22 cellular contexts compared by ENCODE assay signal in genomic region chr17:74485012-74485743, GRCh38. TPM values are rescaled to one million over a fixed set of nuclear protein-coding genes. Genes with fewer than 3 reads are reported as not detected.
A peak's percentile ranks its signal among the peaks of the same experiment; 100 is the strongest.
DNase-seq lines count a peak whose midpoint lies in the region; ATAC-seq and TF ChIP-seq lines count a peak whose summit lies in the region.
"Had no signal": no experiment of that assay in that cellular context is flagged by ENCODE, and none has a peak within 500 bp of the region (broad histone marks: within the 10 kb centered on the region; RNA-seq: fewer than 3 reads in every experiment).

No MANE protein-coding gene starts in this region.

- no peaks in the 10 kb centered on the region for H3K36me3 Mint-ChIP-seq in activated naive CD4-positive, alpha-beta T cell treated with anti-CD3 and anti-CD28 coated beads, Interleukin-2, amount 50 U/mL, for 72 hours
- H3K36me3 Mint-ChIP-seq: CD4-positive, CD25-positive, alpha-beta regulatory T cell had no signal

- H3K27ac Mint-ChIP-seq in activated naive CD4-positive, alpha-beta T cell treated with anti-CD3 and anti-CD28 coated beads, Interleukin-2, amount 50 U/mL, for 72 hours, result no peak overlapping the region
- H3K27ac Mint-ChIP-seq: CD4-positive, CD25-positive, alpha-beta regulatory T cell had no signal

- POLR2A ChIA-PET in GM10248 (lab: Yijun Ruan, JAX) (interaction anchor here (0.6 to 1.3 kb wide), 3 partner anchors 10 to 429 kb away, joined by 3 read pairs; no protein-coding TSS in a partner anchor), HEK293 (lab: Yijun Ruan, JAX) (no interaction called here)

- peaks cover 6% of the 10 kb centered on the region for H3K27me3 ChIP-seq in foreskin keratinocyte

- peak; percentile 5 for DNase-seq in GM10248 (ENCODE audit: extremely low spot score)
- DNase-seq in iPS-NIHi11 (ENCODE audit: low spot score), result peak; percentile 4
- DNase-seq in retinal pigment epithelial cell (ENCODE audit: low read depth), result peak; percentile 18
- no peak for DNase-seq in foreskin keratinocyte
- no peak for DNase-seq in activated naive CD4-positive, alpha-beta T cell treated with anti-CD3 and anti-CD28 coated beads, Interleukin-2, amount 50 U/mL, for 72 hours (ENCODE audit: low spot score in 2 of 2)
- no peak for DNase-seq in NOMO-1 treated with dmso at 0.1 percent for 144 hours (lab: John Stamatoyannopoulos, UW; ENCODE audit: unreplicated experiment)
- DNase-seq: Calu3; CD4-positive, CD25-positive, alpha-beta regulatory T cell; DMS79; NCI-H1048; NCI-H1694; NCI-H345; NCI-H526 treated with DMSO at 0.1 percent for 48 hours; OCI-M1 had no signal

- H3K36me3 ChIP-seq in HEK293 (ENCODE audit: control insufficient read depth in 2 of 2, insufficient read depth in 1 of 2, low read length in 2 of 2), result no peaks in the 10 kb centered on the region

- TF ChIP-seq CTCF in GM10248 (IDR thresholded peaks at IDR 0.05; ENCODE audit: control extremely low read depth, extremely low read depth, low read depth, missing control alignments) (no peak), HEK293 (tag by site-specific recombination; IDR thresholded peaks at IDR 0.05) (no peak), retinal pigment epithelial cell (conservative IDR thresholded peaks at IDR 0.05; ENCODE audit: low read depth, low read length) (no peak), foreskin keratinocyte (conservative IDR thresholded peaks at IDR 0.05) (no peak)

- no peak for ATAC-seq in foreskin keratinocyte
- ATAC-seq in GM21528 (IDR thresholded peaks at IDR 0.05; ENCODE audit: low FRiP score, unreplicated experiment), result no peak
- ATAC-seq in activated naive CD4-positive, alpha-beta T cell treated with anti-CD3 and anti-CD28 coated beads, Interleukin-2, amount 50 U/mL, for 72 hours, result no peak
- ATAC-seq: HCT116 had no signal

- H3K27ac ChIP-seq in HEK293 (ENCODE audit: extremely low read depth, low read depth, low read length) (no peak overlapping the region), foreskin keratinocyte (no peak overlapping the region)
- H3K27ac ChIP-seq: RWPE1 had no signal

- H3K9me3 ChIP-seq in HEK293 (ENCODE audit: control insufficient read depth, insufficient read depth, low read depth, low read length), result no peaks in the 10 kb centered on the region

- CTCF ChIA-PET in GM10248 (lab: Yijun Ruan, JAX) (interaction anchor here (0.9 to 1.8 kb wide), 4 partner anchors 9 to 106 kb away, joined by 4 to 10 read pairs (median 8); no protein-coding TSS in a partner anchor), HEK293 (lab: Yijun Ruan, JAX) (interaction anchor here (0.8 to 2.3 kb wide), 3 partner anchors 8 to 106 kb away, joined by 3 to 9 read pairs (median 4); no protein-coding TSS in a partner anchor)

- no peak overlapping the region for H3K4me3 ChIP-seq in HEK293 (ENCODE audit: low read depth, low read length)
- H3K4me3 ChIP-seq in retinal pigment epithelial cell (ENCODE audit: low read length), result no peak overlapping the region

- peaks cover 0 to 4% of the 10 kb centered on the region in 2 donors for H3K9me3 Mint-ChIP-seq in activated naive CD4-positive, alpha-beta T cell treated with anti-CD3 and anti-CD28 coated beads, Interleukin-2, amount 50 U/mL, for 72 hours
- H3K9me3 Mint-ChIP-seq: CD4-positive, CD25-positive, alpha-beta regulatory T cell had no signal

- H3K4me1 ChIP-seq in HEK293 (ENCODE audit: control insufficient read depth, insufficient read depth, low read length) (no peaks in the 10 kb centered on the region), foreskin keratinocyte (no peaks in the 10 kb centered on the region)

TF ChIP-seq in HEK293, 187 proteins besides CTCF, POLR2A, EP300 and RAD21:
- TF ChIP-seq GLIS1 (tag by site-specific recombination; IDR thresholded peaks at IDR 0.05), result peak; percentile 13; the same call in 1 of the 2 replicates
- TF ChIP-seq ZBTB11 (tag by site-specific recombination; conservative IDR thresholded peaks at IDR 0.05; ENCODE audit: low read depth), result no peak

RNA-seq across cellular contexts. Expression of gene CD300A, which starts 18.7 kb away (rescaled TPM):
- not detected in 2 replicates for total RNA-seq in foreskin keratinocyte
- not detected in 2 replicates for polyA plus RNA-seq in foreskin keratinocyte
- 1 to 10 TPM in 1 of 2 donors, under 1 TPM in 1; 0.46 to 4.0 TPM for total RNA-seq in activated naive CD4-positive, alpha-beta T cell treated with anti-CD3 and anti-CD28 coated beads, Interleukin-2, amount 50 U/mL, for 72 hours
- total RNA-seq: A673, G401, HT1080, SK-MEL-5 had no signal

RNA-seq across cellular contexts. Expression of gene CD300LB, which starts 46.1 kb away (rescaled TPM):
- not detected in 2 replicates for total RNA-seq in foreskin keratinocyte
- not detected in 2 replicates for polyA plus RNA-seq in foreskin keratinocyte
- total RNA-seq in activated naive CD4-positive, alpha-beta T cell treated with anti-CD3 and anti-CD28 coated beads, Interleukin-2, amount 50 U/mL, for 72 hours, result not detected
- total RNA-seq: A673; Calu3; CD4-positive, CD25-positive, alpha-beta regulatory T cell; G401; HT1080; SK-MEL-5 had no signal
- polyA plus RNA-seq: CD4-positive, CD25-positive, alpha-beta regulatory T cell had no signal

RNA-seq across cellular contexts. Expression of gene GPRC5C, which starts 53.3 kb away (rescaled TPM):
- 9.3 and 17.6 TPM in 2 replicates for total RNA-seq in foreskin keratinocyte
- polyA plus RNA-seq in foreskin keratinocyte, result 12.2 and 19.2 TPM in 2 replicates
- total RNA-seq in activated naive CD4-positive, alpha-beta T cell treated with anti-CD3 and anti-CD28 coated beads, Interleukin-2, amount 50 U/mL, for 72 hours, result 1 to 10 TPM in 1 of 2 donors, not detected in 1; 2.3 TPM
- total RNA-seq: A673; CD4-positive, CD25-positive, alpha-beta regulatory T cell; HT1080 had no signal
- polyA plus RNA-seq: CD4-positive, CD25-positive, alpha-beta regulatory T cell had no signal

Comparison
In these comparisons a context has a peak if more than half of its experiments do, and no peak if none do; other contexts are left out.
1. DNase-seq: peak in GM10248 (single experiment), iPS-NIHi11 (single experiment) and retinal pigment epithelial cell (single experiment); none in foreskin keratinocyte (0 of 2), activated naive CD4-positive, alpha-beta T cell treated with anti-CD3 and anti-CD28 coated beads, Interleukin-2, amount 50 U/mL, for 72 hours (0 of 2) and NOMO-1 treated with dmso at 0.1 percent for 144 hours (single experiment).